ENCODE assay signal across 8 cellular contexts in genomic region chr2:49973917-49974368, GRCh38.
A peak's percentile ranks its signal among the peaks of the same experiment; 100 is the strongest.
DNase-seq lines count a peak whose midpoint lies in the region; ATAC-seq and TF ChIP-seq lines count a peak whose summit lies in the region.

No MANE protein-coding gene starts in this region.

- H3K27me3 Mint-ChIP-seq in endodermal cell (ENCODE audit: insufficient read depth), result peaks cover 8% of the 10 kb centered on the region
- no peaks in the 10 kb centered on the region for H3K27me3 Mint-ChIP-seq in HFFc6 (ENCODE audit: insufficient read depth)

- 58 to 60% methylated on average over 14 of the region's 14 CpGs for WGBS in endodermal cell (ENCODE audit: insufficient coverage in 1 of 2, insufficient read length in 1 of 2), 2 experiments

- ATAC-seq in GM18499 (IDR thresholded peaks at IDR 0.05; ENCODE audit: insufficient read depth, unreplicated experiment) (peak; percentile 100), HG03025 (IDR thresholded peaks at IDR 0.05; ENCODE audit: low FRiP score, unreplicated experiment) (peak; percentile 98)

- DNase-seq in NCI-H345 treated with DMSO at 0.1 percent for 48 hours (lab: John Stamatoyannopoulos, UW; ENCODE audit: unreplicated experiment), result peak; percentile 26
- DNase-seq in activated CD8-positive, alpha-beta memory T cell treated with anti-CD3 and anti-CD28 coated beads for 24 hours, result peak; percentile 65
- DNase-seq in endodermal cell, result peak; percentile 83
- DNase-seq in stimulated activated CD8-positive, alpha-beta memory T cell treated with anti-CD3 and anti-CD28 coated beads, Interleukin-7, amount 100 ng/mL, for 48 hours (ENCODE audit: extremely low read depth in 1 of 2, low read depth in 1 of 2), result peak; percentile 8 to 15
- no peak for DNase-seq in HFFc6

- H3K27me3 ChIP-seq in endodermal cell (ENCODE audit: control insufficient read depth, insufficient read depth, low read length, poor library complexity, severe bottlenecking), result no peaks in the 10 kb centered on the region
- no peaks in the 10 kb centered on the region for H3K27me3 ChIP-seq in mononuclear cell (ENCODE audit: insufficient read depth, low read length)

- no peaks in the 10 kb centered on the region for H3K36me3 ChIP-seq in endodermal cell (ENCODE audit: control insufficient read depth, insufficient read depth, low read length)

- H3K27ac ChIP-seq in endodermal cell (ENCODE audit: low read depth, low read length), result no peak overlapping the region

- H3K27ac Mint-ChIP-seq in endodermal cell (peak overlapping the region; percentile 69), HFFc6 (no peak overlapping the region)

- H3K4me3 Mint-ChIP-seq in endodermal cell, result peak overlapping the region; percentile 59
- no peak overlapping the region for H3K4me3 Mint-ChIP-seq in HFFc6

- H3K36me3 Mint-ChIP-seq in endodermal cell (ENCODE audit: low read depth) (no peaks in the 10 kb centered on the region), HFFc6 (ENCODE audit: low read depth) (no peaks in the 10 kb centered on the region)

- H3K9me3 ChIP-seq in endodermal cell (ENCODE audit: control insufficient read depth, low read length) (no peaks in the 10 kb centered on the region), mononuclear cell (ENCODE audit: low read depth, low read length) (no peaks in the 10 kb centered on the region)

- peaks cover 6% of the 10 kb centered on the region for H3K4me1 ChIP-seq in endodermal cell (ENCODE audit: control insufficient read depth, insufficient read depth, low read length)
- H3K4me1 ChIP-seq in mononuclear cell (ENCODE audit: insufficient read depth, low read length), result no peaks in the 10 kb centered on the region

- TF ChIP-seq CTCF in endodermal cell (conservative IDR thresholded peaks at IDR 0.05) (no peak), HFFc6 (IDR thresholded peaks at IDR 0.05) (no peak)

- no peak overlapping the region for H3K4me3 ChIP-seq in endodermal cell (ENCODE audit: low read length)
- H3K4me3 ChIP-seq in mononuclear cell (ENCODE audit: low read length), result peak overlapping the region; percentile 6

- H3K4me1 Mint-ChIP-seq in endodermal cell, result peaks cover 9% of the 10 kb centered on the region
- H3K4me1 Mint-ChIP-seq in HFFc6 (ENCODE audit: low read depth), result no peaks in the 10 kb centered on the region

- no peaks in the 10 kb centered on the region for H3K9me3 Mint-ChIP-seq in endodermal cell
- peaks cover 26% of the 10 kb centered on the region for H3K9me3 Mint-ChIP-seq in HFFc6

- H3K9ac ChIP-seq in endodermal cell (ENCODE audit: extremely low read depth, low read length, poor library complexity, severe bottlenecking), result no peak overlapping the region
